In genomic region chr2:141557329-141558098, GRCh38 we compare ENCODE assay signal across 10 cellular contexts.
A peak's percentile ranks its signal among the peaks of the same experiment; 100 is the strongest.
DNase-seq lines count a peak whose midpoint lies in the region; ATAC-seq, FAIRE-seq and TF ChIP-seq lines count a peak whose summit lies in the region.
"Had no signal": no experiment of that assay in that cellular context is flagged by ENCODE, and none has a peak within 500 bp of the region (broad histone marks: within the 10 kb centered on the region; RNA-seq: fewer than 3 reads in every experiment).

No MANE protein-coding gene starts in this region.

- no peak overlapping the region for H3K27ac Mint-ChIP-seq in astrocyte (ENCODE audit: unreplicated experiment)
- no peak overlapping the region for H3K27ac Mint-ChIP-seq in CD8-positive, alpha-beta T cell
- no peak overlapping the region for H3K27ac Mint-ChIP-seq in activated CD4-positive, alpha-beta T cell treated with anti-CD3 and anti-CD28 coated beads for 36 hours
- H3K27ac Mint-ChIP-seq: immature natural killer cell had no signal

- H2AFZ ChIP-seq in IMR-90 (replicated peaks; ENCODE audit: low read length, poor library complexity), result no peak overlapping the region
- no peak overlapping the region for H2AFZ ChIP-seq in astrocyte (ENCODE audit: low read depth, low read length)

- no peak overlapping the region for H3K14ac ChIP-seq in IMR-90 (replicated peaks; ENCODE audit: low read depth, low read length)

- BruUV-seq in IMR-90 (replicated peaks; lab: Mats Ljungman, UMichigan), result no TSS peak

- H3K36me3 Mint-ChIP-seq in astrocyte (ENCODE audit: low read depth, unreplicated experiment), result no peaks in the 10 kb centered on the region
- no peaks in the 10 kb centered on the region for H3K36me3 Mint-ChIP-seq in CD8-positive, alpha-beta T cell
- H3K36me3 Mint-ChIP-seq in activated CD4-positive, alpha-beta T cell treated with anti-CD3 and anti-CD28 coated beads for 36 hours (ENCODE audit: low read depth), result no peaks in the 10 kb centered on the region
- H3K36me3 Mint-ChIP-seq: immature natural killer cell had no signal

- H3K4me1 Mint-ChIP-seq in astrocyte (ENCODE audit: low read depth, unreplicated experiment), result peaks cover 3% of the 10 kb centered on the region
- no peaks in the 10 kb centered on the region for H3K4me1 Mint-ChIP-seq in CD8-positive, alpha-beta T cell (ENCODE audit: low read depth)
- no peaks in the 10 kb centered on the region for H3K4me1 Mint-ChIP-seq in activated CD4-positive, alpha-beta T cell treated with anti-CD3 and anti-CD28 coated beads for 36 hours

- H3K56ac ChIP-seq in IMR-90 (ENCODE audit: extremely low read depth, insufficient read depth, low read length), result no peak overlapping the region

- in situ Hi-C loops in IMR-90 (cut with MboI; ENCODE audit: low sequenced_read_pairs), result no loop called here

- no peak overlapping the region for H2BK120ac ChIP-seq in IMR-90 (ENCODE audit: low read depth, low read length)

- no peak overlapping the region for H2AK9ac ChIP-seq in IMR-90 (replicated peaks; ENCODE audit: low read depth, low read length, poor library complexity)

- CTCF ChIA-PET in IMR-90 (lab: Yijun Ruan, JAX), result no interaction called here
- CTCF ChIA-PET in CD8-positive, alpha-beta T cell (lab: Charles Lee), result no interaction called here
- CTCF ChIA-PET in activated CD4-positive, alpha-beta T cell treated with anti-CD3 and anti-CD28 coated beads for 36 hours (lab: Charles Lee), result interaction anchor here (0.7 kb wide), 1 partner anchor 188 kb away, joined by 4 read pairs; no protein-coding TSS in a partner anchor

- TF ChIP-seq RAD21 in IMR-90 (IDR thresholded peaks at IDR 0.05; ENCODE audit: low read length), result no peak

- no peak overlapping the region for H4K91ac ChIP-seq in IMR-90 (ENCODE audit: insufficient read depth, low read depth, low read length)

- H3K27ac ChIP-seq in IMR-90 (ENCODE audit: insufficient read depth, low read length), result no peak overlapping the region
- peak overlapping the region; percentile 61 for H3K27ac ChIP-seq in astrocyte (ENCODE audit: low read depth, low read length)
- no peak overlapping the region for H3K27ac ChIP-seq in vagina
- no peak overlapping the region for H3K27ac ChIP-seq in CD8-positive, alpha-beta T cell (ENCODE audit: low read depth, low read length)

- dilution Hi-C loops in IMR-90 (cut with HindIII; ENCODE audit: low sequenced_read_pairs, unreplicated experiment), result no loop called here

- no peak overlapping the region for H3K4me3 ChIP-seq in IMR-90 (ENCODE audit: insufficient read depth, low read depth, low read length)
- no peak overlapping the region for H3K4me3 ChIP-seq in astrocyte (ENCODE audit: insufficient read depth, low read depth, low read length)
- no peak overlapping the region for H3K4me3 ChIP-seq in skeletal muscle satellite cell (ENCODE audit: low read length)
- H3K4me3 ChIP-seq in vagina, result no peak overlapping the region
- H3K4me3 ChIP-seq in CD8-positive, alpha-beta T cell (ENCODE audit: low read depth, low read length), result no peak overlapping the region

- TF ChIP-seq CTCF in IMR-90 (conservative IDR thresholded peaks at IDR 0.05; ENCODE audit: low read depth, low read length) (no peak), astrocyte (IDR thresholded peaks at IDR 0.05; ENCODE audit: insufficient read depth, low read depth, low read length) (no peak), vagina (IDR thresholded peaks at IDR 0.05) (no peak)
- no peak for TF ChIP-seq CTCF in CD8-positive, alpha-beta T cell (IDR thresholded peaks at IDR 0.05)

- H3K23ac ChIP-seq in IMR-90 (ENCODE audit: low read depth, low read length), result no peak overlapping the region

- ATAC-seq in GM21367 (IDR thresholded peaks at IDR 0.05; ENCODE audit: unreplicated experiment) (peak; percentile 58), IMR-90 (ENCODE audit: low read depth) (peak; percentile 32; the same call in 1 of the 2 replicates)
- ATAC-seq in CD8-positive, alpha-beta T cell, result no peak
- ATAC-seq in activated CD4-positive, alpha-beta T cell treated with anti-CD3 and anti-CD28 coated beads for 36 hours, result no peak

- WGBS in IMR-90 (ENCODE audit: extremely low coverage in 2 of 2, insufficient read length in 1 of 2), 2 experiments, result no CpG with 5 or more reads among the region's 4 CpGs

- intact Hi-C loops in IMR-90 (cut with micrococcal nuclease), result loop anchor here (5.0 to 10.0 kb wide), 2 partner anchors 693 to 970 kb away; no protein-coding TSS in a partner anchor
- intact Hi-C loops in vagina (cut with DNase I), result no loop called here
- intact Hi-C loops in CD8-positive, alpha-beta T cell (cut with DNase I, micrococcal nuclease), result no loop called here
- intact Hi-C loops in activated CD4-positive, alpha-beta T cell treated with anti-CD3 and anti-CD28 coated beads for 36 hours (cut with DNase I, micrococcal nuclease), result no loop called here

- H3K36me3 ChIP-seq in IMR-90 (ENCODE audit: control insufficient read depth, insufficient read depth, low read length), result no peaks in the 10 kb centered on the region
- H3K36me3 ChIP-seq in astrocyte (ENCODE audit: insufficient read depth, low read length), result no peaks in the 10 kb centered on the region
- H3K36me3 ChIP-seq in skeletal muscle satellite cell (ENCODE audit: insufficient read depth, low read length), result no peaks in the 10 kb centered on the region
- no peaks in the 10 kb centered on the region for H3K36me3 ChIP-seq in vagina
- H3K36me3 ChIP-seq in CD8-positive, alpha-beta T cell (ENCODE audit: insufficient read depth, low read length), result no peaks in the 10 kb centered on the region

- no peaks in the 10 kb centered on the region for H3K4me1 ChIP-seq in IMR-90 (ENCODE audit: control insufficient read depth, insufficient read depth, low read length)
- peaks cover 14% of the 10 kb centered on the region for H3K4me1 ChIP-seq in astrocyte (ENCODE audit: insufficient read depth, low read length)
- H3K4me1 ChIP-seq in skeletal muscle satellite cell (ENCODE audit: control insufficient read depth, insufficient read depth, low read length), result peaks cover 24% of the 10 kb centered on the region
- no peaks in the 10 kb centered on the region for H3K4me1 ChIP-seq in vagina
- H3K4me1 ChIP-seq in CD8-positive, alpha-beta T cell (ENCODE audit: insufficient read depth, low read length), result no peaks in the 10 kb centered on the region

- no peak overlapping the region for H4K8ac ChIP-seq in IMR-90 (ENCODE audit: low read depth in 2 of 2, low read length in 2 of 2)

- no peaks in the 10 kb centered on the region for H4K20me1 ChIP-seq in IMR-90 (ENCODE audit: insufficient read depth, low read length)
- no peaks in the 10 kb centered on the region for H4K20me1 ChIP-seq in astrocyte (ENCODE audit: insufficient read depth, low read length)

- H4K5ac ChIP-seq in IMR-90 (ENCODE audit: low read depth, low read length), result no peak overlapping the region

- POLR2A ChIA-PET in IMR-90 (lab: Charles Lee; ENCODE audit: unreplicated experiment), result no interaction called here
- POLR2A ChIA-PET in CD8-positive, alpha-beta T cell (lab: Charles Lee), result no interaction called here
- POLR2A ChIA-PET in activated CD4-positive, alpha-beta T cell treated with anti-CD3 and anti-CD28 coated beads for 36 hours (lab: Charles Lee), result no interaction called here

- TF ChIP-seq POLR2A in IMR-90 (IDR thresholded peaks at IDR 0.05; ENCODE audit: low read depth, low read length) (no peak), vagina (IDR thresholded peaks at IDR 0.05) (no peak)

- H3K27me3 Mint-ChIP-seq in astrocyte (ENCODE audit: low read depth, unreplicated experiment), result no peaks in the 10 kb centered on the region
- H3K27me3 Mint-ChIP-seq in CD8-positive, alpha-beta T cell (ENCODE audit: low read depth), result no peaks in the 10 kb centered on the region
- H3K27me3 Mint-ChIP-seq in activated CD4-positive, alpha-beta T cell treated with anti-CD3 and anti-CD28 coated beads for 36 hours, result no peaks in the 10 kb centered on the region

- no peak overlapping the region for H2BK20ac ChIP-seq in IMR-90 (ENCODE audit: low read depth, low read length)

- no peak overlapping the region for H2BK5ac ChIP-seq in IMR-90 (ENCODE audit: low read depth, low read length, poor library complexity, severe bottlenecking)

- H3K9me1 ChIP-seq in IMR-90 (ENCODE audit: insufficient read depth, low read length), result no peaks in the 10 kb centered on the region

- no peak overlapping the region for H3K4ac ChIP-seq in IMR-90 (ENCODE audit: low read depth, low read length)

- H3K79me2 ChIP-seq in astrocyte (ENCODE audit: insufficient read depth, low read length), result no peaks in the 10 kb centered on the region

- H3K4me2 ChIP-seq in IMR-90 (ENCODE audit: low read depth, low read length) (no peak overlapping the region), astrocyte (ENCODE audit: low read length) (peak overlapping the region; percentile 57), skeletal muscle satellite cell (ENCODE audit: low read length) (peak overlapping the region; percentile 8)

- no peak overlapping the region for H3K9ac ChIP-seq in IMR-90 (ENCODE audit: low read depth, low read length)
- H3K9ac ChIP-seq in astrocyte (ENCODE audit: low read length), result no peak overlapping the region
- no peak overlapping the region for H3K9ac ChIP-seq in skeletal muscle satellite cell (ENCODE audit: low read depth, low read length)

- H3K9me3 ChIP-seq in IMR-90 (ENCODE audit: control insufficient read depth, insufficient read depth, low read length) (no peaks in the 10 kb centered on the region), astrocyte (ENCODE audit: insufficient read depth, low read depth, low read length) (no peaks in the 10 kb centered on the region), skeletal muscle satellite cell (replicated peaks; ENCODE audit: low read length) (no peaks in the 10 kb centered on the region), vagina (no peaks in the 10 kb centered on the region)
- H3K9me3 ChIP-seq in CD8-positive, alpha-beta T cell (ENCODE audit: low read length), result no peaks in the 10 kb centered on the region

- no peak for FAIRE-seq in astrocyte (lab: Jason Lieb, UNC)
- no peak for FAIRE-seq in GM19239 (lab: Jason Lieb, UNC)

- no peak overlapping the region for H2BK15ac ChIP-seq in IMR-90 (ENCODE audit: low read depth, low read length)

- H3K27me3 ChIP-seq in IMR-90 (ENCODE audit: control insufficient read depth, insufficient read depth, low read length), result no peaks in the 10 kb centered on the region
- H3K27me3 ChIP-seq in astrocyte (ENCODE audit: insufficient read depth, low read length), result no peaks in the 10 kb centered on the region
- no peaks in the 10 kb centered on the region for H3K27me3 ChIP-seq in skeletal muscle satellite cell (ENCODE audit: control insufficient read depth, insufficient read depth, low read length)
- H3K27me3 ChIP-seq in vagina, result no peaks in the 10 kb centered on the region
- no peaks in the 10 kb centered on the region for H3K27me3 ChIP-seq in CD8-positive, alpha-beta T cell (ENCODE audit: insufficient read depth, low read length)

- H3K18ac ChIP-seq in IMR-90 (ENCODE audit: low read depth, low read length), result no peak overlapping the region

- no peaks in the 10 kb centered on the region for H3K79me1 ChIP-seq in IMR-90 (ENCODE audit: low read depth in 1 of 2, low read length in 2 of 2)

- DNase-seq in IMR-90 (peak; percentile 92), astrocyte (ENCODE audit: low read depth) (peak; percentile 99), vagina (ENCODE audit: extremely low spot score in 2 of 2) (no peak), GM19239 (ENCODE audit: insufficient read length, low spot score) (no peak)
- DNase-seq in CD8-positive, alpha-beta T cell, result no peak
- no peak for DNase-seq in activated CD4-positive, alpha-beta T cell treated with anti-CD3 and anti-CD28 coated beads for 36 hours
- DNase-seq: immature natural killer cell, NCI-H1436 had no signal

- H3K4me3 Mint-ChIP-seq in astrocyte (ENCODE audit: unreplicated experiment), result no peak overlapping the region
- no peak overlapping the region for H3K4me3 Mint-ChIP-seq in CD8-positive, alpha-beta T cell
- H3K4me3 Mint-ChIP-seq in activated CD4-positive, alpha-beta T cell treated with anti-CD3 and anti-CD28 coated beads for 36 hours, result no peak overlapping the region
- H3K4me3 Mint-ChIP-seq: immature natural killer cell had no signal

- H3K9me3 Mint-ChIP-seq in astrocyte (ENCODE audit: unreplicated experiment), result no peaks in the 10 kb centered on the region
- H3K9me3 Mint-ChIP-seq in CD8-positive, alpha-beta T cell, result peaks cover 9% of the 10 kb centered on the region
- peaks cover 2% of the 10 kb centered on the region for H3K9me3 Mint-ChIP-seq in activated CD4-positive, alpha-beta T cell treated with anti-CD3 and anti-CD28 coated beads for 36 hours (ENCODE audit: low read depth)

- H2AK5ac ChIP-seq in IMR-90 (ENCODE audit: low read depth, low read length), result no peak overlapping the region

Comparison
In these comparisons a context has a peak if more than half of its experiments do, and no peak if none do; other contexts are left out.
1. ATAC-seq: peak in GM21367 (single experiment) and IMR-90 (single experiment); none in CD8-positive, alpha-beta T cell (single experiment) and activated CD4-positive, alpha-beta T cell treated with anti-CD3 and anti-CD28 coated beads for 36 hours (single experiment).
2. DNase-seq: peak in IMR-90 (single experiment) and astrocyte (single experiment); none in vagina (0 of 2), CD8-positive, alpha-beta T cell (0 of 7), GM19239 (single experiment) and activated CD4-positive, alpha-beta T cell treated with anti-CD3 and anti-CD28 coated beads for 36 hours (single experiment).